ENCODE assay signal across 13 cellular contexts in the genomic region with DNA sequence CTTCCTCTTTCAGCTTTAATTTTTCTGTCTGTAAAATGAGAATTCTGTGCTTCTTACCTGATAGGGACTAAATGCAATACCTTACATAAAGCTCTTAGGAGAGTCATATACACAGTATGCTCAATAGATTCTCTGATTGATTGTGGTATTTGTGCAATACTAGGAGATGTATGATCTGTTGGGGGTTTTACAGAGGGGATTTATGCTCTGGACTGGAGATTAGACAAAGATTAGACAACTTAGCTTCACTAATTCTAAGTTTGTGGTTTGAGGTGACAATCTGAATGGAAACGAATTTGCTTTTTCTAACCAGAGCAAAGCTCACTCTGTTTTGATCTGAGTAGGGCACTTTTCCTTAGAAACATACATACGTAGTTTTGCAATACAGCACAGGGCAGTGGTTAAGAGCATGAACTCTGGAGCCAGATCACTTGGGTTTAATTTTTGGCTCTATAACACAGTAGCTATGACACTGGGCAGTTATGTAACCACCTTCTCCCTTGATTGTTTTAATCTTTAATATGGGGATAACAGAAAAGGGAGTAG.
"Had no signal": no experiment of that assay in that cellular context is flagged by ENCODE, and none has a peak within 500 bp of the region (broad histone marks: within the 10 kb centered on the region; RNA-seq: fewer than 3 reads in every experiment).

No MANE protein-coding gene starts in this region.

- DNase-seq: activated CD4-positive, alpha-beta memory T cell treated with anti-CD3 and anti-CD28 coated beads, Interleukin-2, amount 10 ng/mL, durations not matched to agents 7 days and 5 days; activated naive CD4-positive, alpha-beta T cell treated with Interleukin-2 at 50 U/mL for 16 hours; amygdala; effector memory CD8-positive, alpha-beta T cell; left ventricle myocardium inferior; mesenchymal stem cell; stimulated activated CD4-positive, alpha-beta T cell treated with anti-CD3 and anti-CD28 coated beads, Interleukin-12 subunit alpha, Interleukin-12 subunit beta, amount 100 ng/mL, for 4 hours had no signal

- H3K4me3 ChIP-seq: gastroesophageal sphincter, left ventricle myocardium inferior, tibial nerve had no signal

- H3K9me3 ChIP-seq: gastroesophageal sphincter, left ventricle myocardium inferior, tibial nerve had no signal

- H3K36me3 ChIP-seq: gastroesophageal sphincter, left ventricle myocardium inferior, tibial nerve had no signal

- H3K27me3 ChIP-seq: gastroesophageal sphincter, tibial nerve had no signal

- ATAC-seq: effector memory CD8-positive, alpha-beta T cell; gastroesophageal sphincter had no signal

- H3K4me3 Mint-ChIP-seq: activated CD4-positive, alpha-beta memory T cell treated with anti-CD3 and anti-CD28 coated beads, Interleukin-2, amount 10 ng/mL, durations not matched to agents 7 days and 5 days; brain; central memory CD8-positive, alpha-beta T cell; effector memory CD8-positive, alpha-beta T cell had no signal

- H3K27ac ChIP-seq: epithelial cell of prostate, gastroesophageal sphincter, left ventricle myocardium inferior, tibial nerve had no signal

- H3K4me1 ChIP-seq: gastroesophageal sphincter, left ventricle myocardium inferior, tibial nerve had no signal

- H3K9me3 Mint-ChIP-seq: activated CD4-positive, alpha-beta memory T cell treated with anti-CD3 and anti-CD28 coated beads, Interleukin-2, amount 10 ng/mL, durations not matched to agents 7 days and 5 days; central memory CD8-positive, alpha-beta T cell; effector memory CD8-positive, alpha-beta T cell had no signal

- H3K4me1 Mint-ChIP-seq: central memory CD8-positive, alpha-beta T cell had no signal

- H3K27me3 Mint-ChIP-seq: central memory CD8-positive, alpha-beta T cell had no signal

- H3K36me3 Mint-ChIP-seq: brain had no signal

- H3K27ac Mint-ChIP-seq: activated CD4-positive, alpha-beta memory T cell treated with anti-CD3 and anti-CD28 coated beads, Interleukin-2, amount 10 ng/mL, durations not matched to agents 7 days and 5 days; brain; effector memory CD8-positive, alpha-beta T cell had no signal

- FAIRE-seq: keratinocyte had no signal
